Comparison of ENCODE assay signal across 29 cellular contexts in genomic region chr10:5766189-5766588, GRCh38. TPM values are rescaled to one million over a fixed set of nuclear protein-coding genes. Genes with fewer than 3 reads are reported as not detected.
DNase-seq lines count a peak whose midpoint lies in the region; ATAC-seq and TF ChIP-seq lines count a peak whose summit lies in the region.
"Had no signal": no experiment of that assay in that cellular context is flagged by ENCODE, and none has a peak within 500 bp of the region (broad histone marks: within the 10 kb centered on the region; RNA-seq: fewer than 3 reads in every experiment).

No MANE protein-coding gene starts in this region.

- H3K4me3 ChIP-seq in tibial artery = no peak overlapping the region
- H3K4me3 ChIP-seq: dorsolateral prefrontal cortex, SK-N-MC, spleen, thyroid gland had no signal

- intact Hi-C loops in activated T-helper 1 cell treated with anti-CD3 and anti-CD28 coated beads, Interleukin-12 subunit alpha, Interleukin-12 subunit beta, Interleukin-2, Interleukin-4 antibody, amounts not matched to agents 30 ng/mL and 10 ng/mL and 1 ng/mL, durations not matched to agents 14 hours and 24 hours and 36 hours (cut with micrococcal nuclease) = no loop called here
- intact Hi-C loops in posterior cingulate gyrus (cut with DNase I) = no loop called here
- intact Hi-C loops in tibial artery (cut with DNase I; ENCODE audit: low total_unique reads) = no loop called here

- ATAC-seq in activated naive CD4-positive, alpha-beta T cell treated with anti-CD3 and anti-CD28 coated beads, Interleukin-2, amount 50 U/mL, for 72 hours = no peak
- ATAC-seq in stimulated activated effector memory CD8-positive, alpha-beta T cell treated with anti-CD3 and anti-CD28 coated beads, Interleukin-12 subunit alpha, Interleukin-12 subunit beta, amount 100 ng/mL, for 72 hours = no peak
- ATAC-seq: stimulated activated naive CD8-positive, alpha-beta T cell treated with anti-CD3 and anti-CD28 coated beads, Interleukin-15, Interleukin-2, amounts not matched to agents 100 U/mL and 50 U/mL, for 24 hours had no signal

- H3K9me3 ChIP-seq in tibial artery = no peaks in the 10 kb centered on the region
- H3K9me3 ChIP-seq: spleen, thyroid gland had no signal

- TF ChIP-seq CTCF in mesothelial cell of epicardium (IDR thresholded peaks at IDR 0.05; ENCODE audit: unreplicated experiment) (no peak), tibial artery (IDR thresholded peaks at IDR 0.05) (no peak)

- H3K4me1 ChIP-seq in tibial artery = no peaks in the 10 kb centered on the region

- H3K27ac ChIP-seq in tibial artery = no peak overlapping the region
- H3K27ac ChIP-seq: epithelial cell of prostate, SK-N-MC, VCaP had no signal

- no peaks in the 10 kb centered on the region for H3K9me3 Mint-ChIP-seq in activated naive CD4-positive, alpha-beta T cell treated with anti-CD3 and anti-CD28 coated beads, Interleukin-2, amount 50 U/mL, for 72 hours
- H3K9me3 Mint-ChIP-seq in activated T-helper 1 cell treated with anti-CD3 and anti-CD28 coated beads, Interleukin-12 subunit alpha, Interleukin-12 subunit beta, Interleukin-2, Interleukin-4 antibody, amounts not matched to agents 30 ng/mL and 10 ng/mL and 1 ng/mL, durations not matched to agents 14 hours and 24 hours and 36 hours = no peaks in the 10 kb centered on the region
- no peaks in the 10 kb centered on the region for H3K9me3 Mint-ChIP-seq in immature natural killer cell
- H3K9me3 Mint-ChIP-seq in stimulated activated effector memory CD8-positive, alpha-beta T cell treated with anti-CD3 and anti-CD28 coated beads, Interleukin-12 subunit alpha, Interleukin-12 subunit beta, amount 100 ng/mL, for 72 hours = no peaks in the 10 kb centered on the region
- no peaks in the 10 kb centered on the region for H3K9me3 Mint-ChIP-seq in mesothelial cell of epicardium

- no peak overlapping the region for H3K4me3 Mint-ChIP-seq in activated T-helper 1 cell treated with anti-CD3 and anti-CD28 coated beads, Interleukin-12 subunit alpha, Interleukin-12 subunit beta, Interleukin-2, Interleukin-4 antibody, amounts not matched to agents 30 ng/mL and 10 ng/mL and 1 ng/mL, durations not matched to agents 14 hours and 24 hours and 36 hours
- H3K4me3 Mint-ChIP-seq in immature natural killer cell = no peak overlapping the region
- H3K4me3 Mint-ChIP-seq in stimulated activated effector memory CD8-positive, alpha-beta T cell treated with anti-CD3 and anti-CD28 coated beads, Interleukin-12 subunit alpha, Interleukin-12 subunit beta, amount 100 ng/mL, for 72 hours = no peak overlapping the region
- H3K4me3 Mint-ChIP-seq in mesothelial cell of epicardium = no peak overlapping the region

- no peak for DNase-seq in activated naive CD4-positive, alpha-beta T cell treated with anti-CD3 and anti-CD28 coated beads, Interleukin-2, amount 50 U/mL, for 72 hours (ENCODE audit: low spot score in 2 of 2)
- DNase-seq in activated naive CD4-positive, alpha-beta T cell treated with Interleukin-2 at 50 U/mL for 16 hours = no peak
- no peak for DNase-seq in activated T-helper 1 cell treated with anti-CD3 and anti-CD28 coated beads, Interleukin-12 subunit alpha, Interleukin-12 subunit beta, Interleukin-2, Interleukin-4 antibody, amounts not matched to agents 30 ng/mL and 10 ng/mL and 1 ng/mL, durations not matched to agents 14 hours and 24 hours and 36 hours (ENCODE audit: low spot score)
- DNase-seq in immature natural killer cell (no peak), posterior cingulate gyrus (no peak), mesothelial cell of epicardium (ENCODE audit: low spot score in 2 of 2, unreplicated experiment in 2 of 2) (no peak), tibial artery (no peak)
- no peak for DNase-seq in stimulated activated effector memory CD8-positive, alpha-beta T cell treated with anti-CD3 and anti-CD28 coated beads, Interleukin-12 subunit alpha, Interleukin-12 subunit beta, amount 100 ng/mL, for 72 hours (ENCODE audit: low spot score in 2 of 2)
- DNase-seq: activated naive CD4-positive, alpha-beta T cell treated with anti-CD3 and anti-CD28 coated beads, Interleukin-2, amount 50 U/mL, for 16 hours; C1 segment of cervical spinal cord; dorsolateral prefrontal cortex; EL; head of caudate nucleus; KBM-7; mesendoderm; MM.1S; NCI-H1417; NCI-H2081 treated with DMSO at 0.1 percent for 48 hours; NCI-H446; NCI-H82; retina; spleen; stimulated activated CD4-positive, alpha-beta T cell treated with anti-CD3 and anti-CD28 coated beads, Interleukin-2, amount 100 ng/mL, for 48 hours; stimulated activated naive CD8-positive, alpha-beta T cell treated with anti-CD3 and anti-CD28 coated beads, Interleukin-15, Interleukin-2, amounts not matched to agents 100 U/mL and 50 U/mL, for 24 hours; T-helper 2 cell; thyroid gland had no signal

- H3K27ac Mint-ChIP-seq in activated naive CD4-positive, alpha-beta T cell treated with anti-CD3 and anti-CD28 coated beads, Interleukin-2, amount 50 U/mL, for 72 hours = peak overlapping the region; percentile 76 to 81
- H3K27ac Mint-ChIP-seq in activated T-helper 1 cell treated with anti-CD3 and anti-CD28 coated beads, Interleukin-12 subunit alpha, Interleukin-12 subunit beta, Interleukin-2, Interleukin-4 antibody, amounts not matched to agents 30 ng/mL and 10 ng/mL and 1 ng/mL, durations not matched to agents 14 hours and 24 hours and 36 hours = peak overlapping the region; percentile 11
- H3K27ac Mint-ChIP-seq in immature natural killer cell (peak overlapping the region in 5 of 6 donors; percentile 1 to 74 (median 24)), mesothelial cell of epicardium (no peak overlapping the region)
- H3K27ac Mint-ChIP-seq in stimulated activated effector memory CD8-positive, alpha-beta T cell treated with anti-CD3 and anti-CD28 coated beads, Interleukin-12 subunit alpha, Interleukin-12 subunit beta, amount 100 ng/mL, for 72 hours = peak overlapping the region; percentile 3

- no peaks in the 10 kb centered on the region for H3K27me3 Mint-ChIP-seq in activated T-helper 1 cell treated with anti-CD3 and anti-CD28 coated beads, Interleukin-12 subunit alpha, Interleukin-12 subunit beta, Interleukin-2, Interleukin-4 antibody, amounts not matched to agents 30 ng/mL and 10 ng/mL and 1 ng/mL, durations not matched to agents 14 hours and 24 hours and 36 hours (ENCODE audit: insufficient read depth)
- H3K27me3 Mint-ChIP-seq in immature natural killer cell (ENCODE audit: low read depth in 3 of 3) = peaks cover 2 to 4% (median 2%) of the 10 kb centered on the region in 3 donors
- no peaks in the 10 kb centered on the region for H3K27me3 Mint-ChIP-seq in mesothelial cell of epicardium (ENCODE audit: low read depth)

- peaks cover 49 to 65% (median 63%) of the 10 kb centered on the region in 3 donors for H3K36me3 ChIP-seq in tibial artery

- peaks cover 28 to 49% of the 10 kb centered on the region in 2 donors for H3K36me3 Mint-ChIP-seq in activated naive CD4-positive, alpha-beta T cell treated with anti-CD3 and anti-CD28 coated beads, Interleukin-2, amount 50 U/mL, for 72 hours
- peaks cover 49% of the 10 kb centered on the region for H3K36me3 Mint-ChIP-seq in activated T-helper 1 cell treated with anti-CD3 and anti-CD28 coated beads, Interleukin-12 subunit alpha, Interleukin-12 subunit beta, Interleukin-2, Interleukin-4 antibody, amounts not matched to agents 30 ng/mL and 10 ng/mL and 1 ng/mL, durations not matched to agents 14 hours and 24 hours and 36 hours (ENCODE audit: low read depth)
- H3K36me3 Mint-ChIP-seq in immature natural killer cell (peaks cover 19 to 40% (median 34%) of the 10 kb centered on the region in 3 donors), mesothelial cell of epicardium (peaks cover 48% of the 10 kb centered on the region)
- peaks cover 100% of the 10 kb centered on the region for H3K36me3 Mint-ChIP-seq in stimulated activated effector memory CD8-positive, alpha-beta T cell treated with anti-CD3 and anti-CD28 coated beads, Interleukin-12 subunit alpha, Interleukin-12 subunit beta, amount 100 ng/mL, for 72 hours

- H3K27me3 ChIP-seq in tibial artery = no peaks in the 10 kb centered on the region
- H3K27me3 ChIP-seq: dorsolateral prefrontal cortex, spleen, thyroid gland had no signal

- peaks cover 19% of the 10 kb centered on the region for H3K4me1 Mint-ChIP-seq in activated T-helper 1 cell treated with anti-CD3 and anti-CD28 coated beads, Interleukin-12 subunit alpha, Interleukin-12 subunit beta, Interleukin-2, Interleukin-4 antibody, amounts not matched to agents 30 ng/mL and 10 ng/mL and 1 ng/mL, durations not matched to agents 14 hours and 24 hours and 36 hours (ENCODE audit: low read depth)
- H3K4me1 Mint-ChIP-seq in immature natural killer cell (peaks cover 0 to 27% of the 10 kb centered on the region in 2 donors), mesothelial cell of epicardium (no peaks in the 10 kb centered on the region)
- peaks cover 7% of the 10 kb centered on the region for H3K4me1 Mint-ChIP-seq in stimulated activated effector memory CD8-positive, alpha-beta T cell treated with anti-CD3 and anti-CD28 coated beads, Interleukin-12 subunit alpha, Interleukin-12 subunit beta, amount 100 ng/mL, for 72 hours

RNA-seq across cellular contexts. Expression of gene GDI2, which starts 47.0 kb away (rescaled TPM):
- total RNA-seq in activated naive CD4-positive, alpha-beta T cell treated with anti-CD3 and anti-CD28 coated beads, Interleukin-2, amount 50 U/mL, for 72 hours = 100 to 1,000 TPM; 234 to 281 TPM
- 288 and 290 TPM in 2 replicates for total RNA-seq in activated T-helper 1 cell treated with anti-CD3 and anti-CD28 coated beads, Interleukin-12 subunit alpha, Interleukin-12 subunit beta, Interleukin-2, Interleukin-4 antibody, amounts not matched to agents 30 ng/mL and 10 ng/mL and 1 ng/mL, durations not matched to agents 14 hours and 24 hours and 36 hours
- polyA plus RNA-seq in immature natural killer cell = 100 to 1,000 TPM; 181 to 290 (median 199) TPM
- total RNA-seq in mesothelial cell of epicardium = 216 to 221 TPM (median 221 TPM) in 3 replicates
